In genomic region chr1:36455386-36455785, GRCh38 we compare ENCODE assay signal across 20 cellular contexts. TPM values are rescaled to one million over a fixed set of nuclear protein-coding genes. Genes with fewer than 3 reads are reported as not detected.
DNase-seq lines count a peak whose midpoint lies in the region; ATAC-seq and TF ChIP-seq lines count a peak whose summit lies in the region.
"Had no signal": no experiment of that assay in that cellular context is flagged by ENCODE, and none has a peak within 500 bp of the region (broad histone marks: within the 10 kb centered on the region; RNA-seq: fewer than 3 reads in every experiment).

No MANE protein-coding gene starts in this region.

- intact Hi-C loops in natural killer cell (cut with micrococcal nuclease) (no loop called here), head of caudate nucleus (cut with DNase I) (no loop called here)

- peak overlapping the region; percentile 3 for H3K27ac Mint-ChIP-seq in T-helper 2 cell treated with Interferon-gamma antibody and Interleukin-4, amounts not matched to agents 5 μg/mL and 100 μg/mL, for 36 hours
- H3K27ac Mint-ChIP-seq in natural killer cell treated with Interleukin-12 subunit alpha and Interleukin-12 subunit beta and Interleukin-15 and Interleukin-18, amount 100 ng/mL, for 72 hours, result peak overlapping the region; percentile 13 to 76
- H3K27ac Mint-ChIP-seq in natural killer cell, result no peak overlapping the region
- H3K27ac Mint-ChIP-seq: H9 had no signal

- peaks cover 58% of the 10 kb centered on the region for H3K36me3 Mint-ChIP-seq in T-helper 2 cell treated with Interferon-gamma antibody and Interleukin-4, amounts not matched to agents 5 μg/mL and 100 μg/mL, for 36 hours (ENCODE audit: low read depth)
- H3K36me3 Mint-ChIP-seq in natural killer cell treated with Interleukin-12 subunit alpha and Interleukin-12 subunit beta and Interleukin-15 and Interleukin-18, amount 100 ng/mL, for 72 hours, result peaks cover 21% of the 10 kb centered on the region
- peaks cover 7% of the 10 kb centered on the region for H3K36me3 Mint-ChIP-seq in natural killer cell

- no peak overlapping the region for H3K27ac ChIP-seq in brain microvascular endothelial cell
- H3K27ac ChIP-seq: KMS-11 had no signal

- no peaks in the 10 kb centered on the region for H3K27me3 ChIP-seq in brain microvascular endothelial cell (replicated peaks)
- H3K27me3 ChIP-seq: BE2C had no signal

- no peaks in the 10 kb centered on the region for H3K27me3 Mint-ChIP-seq in T-helper 2 cell treated with Interferon-gamma antibody and Interleukin-4, amounts not matched to agents 5 μg/mL and 100 μg/mL, for 36 hours (ENCODE audit: low read depth)
- no peaks in the 10 kb centered on the region for H3K27me3 Mint-ChIP-seq in natural killer cell treated with Interleukin-12 subunit alpha and Interleukin-12 subunit beta and Interleukin-15 and Interleukin-18, amount 100 ng/mL, for 72 hours
- H3K27me3 Mint-ChIP-seq in natural killer cell (ENCODE audit: low read depth in 2 of 2), result no peaks in the 10 kb centered on the region

- no peak for DNase-seq in T-helper 2 cell treated with Interferon-gamma antibody and Interleukin-4, amounts not matched to agents 5 μg/mL and 100 μg/mL, for 36 hours (ENCODE audit: low spot score)
- DNase-seq in T-helper 2 cell (no peak), natural killer cell (no peak), head of caudate nucleus (peak in 33 of 42 donors; percentile 12 to 79 (median 48)), NCI-H774 (lab: John Stamatoyannopoulos, UW) (no peak), brain microvascular endothelial cell (no peak), NCI-H524 treated with DMSO at 0.1 percent for 48 hours (lab: John Stamatoyannopoulos, UW) (no peak)
- DNase-seq in natural killer cell treated with Interleukin-12 subunit alpha and Interleukin-12 subunit beta and Interleukin-15 and Interleukin-18, amount 100 ng/mL, for 72 hours (ENCODE audit: low spot score), result no peak
- DNase-seq: 8988T; BE2C; CD8-positive, alpha-beta memory T cell; DMS79; H9; NCI-H1436; NCI-H2029; NCI-H2171 treated with DMSO at 0.1 percent for 48 hours; NCI-H446 treated with DMSO at 0.1 percent for 48 hours; NCI-H82 had no signal

- TF ChIP-seq CTCF in natural killer cell (IDR thresholded peaks at IDR 0.05) (no peak), brain microvascular endothelial cell (IDR thresholded peaks at IDR 0.05; ENCODE audit: low read depth, low read length, missing control alignments) (no peak)

- peaks cover 48% of the 10 kb centered on the region for H3K4me1 Mint-ChIP-seq in T-helper 2 cell treated with Interferon-gamma antibody and Interleukin-4, amounts not matched to agents 5 μg/mL and 100 μg/mL, for 36 hours (ENCODE audit: low read depth)
- peaks cover 29 to 40% of the 10 kb centered on the region in 2 donors for H3K4me1 Mint-ChIP-seq in natural killer cell treated with Interleukin-12 subunit alpha and Interleukin-12 subunit beta and Interleukin-15 and Interleukin-18, amount 100 ng/mL, for 72 hours (ENCODE audit: low read depth in 2 of 2)
- peaks cover 6 to 16% of the 10 kb centered on the region in 2 donors for H3K4me1 Mint-ChIP-seq in natural killer cell

- in situ Hi-C loops in brain microvascular endothelial cell (cut with HindIII; ENCODE audit: low pct_ligation_motif_present, low sequenced_read_pairs), result no loop called here

- H3K36me3 ChIP-seq in brain microvascular endothelial cell (replicated peaks), result peaks cover 34% of the 10 kb centered on the region

- H3K4me3 Mint-ChIP-seq in T-helper 2 cell treated with Interferon-gamma antibody and Interleukin-4, amounts not matched to agents 5 μg/mL and 100 μg/mL, for 36 hours, result no peak overlapping the region
- no peak overlapping the region for H3K4me3 Mint-ChIP-seq in natural killer cell treated with Interleukin-12 subunit alpha and Interleukin-12 subunit beta and Interleukin-15 and Interleukin-18, amount 100 ng/mL, for 72 hours
- H3K4me3 Mint-ChIP-seq in natural killer cell, result no peak overlapping the region
- H3K4me3 Mint-ChIP-seq: H9 had no signal

- H3K4me3 ChIP-seq in brain microvascular endothelial cell (ENCODE audit: low read depth, low read length), result no peak overlapping the region

- ATAC-seq in natural killer cell treated with Interleukin-12 subunit alpha and Interleukin-12 subunit beta and Interleukin-15 and Interleukin-18, amount 100 ng/mL, for 72 hours, result no peak
- no peak for ATAC-seq in natural killer cell

- H3K9me3 Mint-ChIP-seq in T-helper 2 cell treated with Interferon-gamma antibody and Interleukin-4, amounts not matched to agents 5 μg/mL and 100 μg/mL, for 36 hours, result no peaks in the 10 kb centered on the region
- H3K9me3 Mint-ChIP-seq in natural killer cell treated with Interleukin-12 subunit alpha and Interleukin-12 subunit beta and Interleukin-15 and Interleukin-18, amount 100 ng/mL, for 72 hours, result no peaks in the 10 kb centered on the region
- no peaks in the 10 kb centered on the region for H3K9me3 Mint-ChIP-seq in natural killer cell
- H3K9me3 Mint-ChIP-seq: CD8-positive, alpha-beta memory T cell; H9 had no signal

RNA-seq across cellular contexts. Expression of gene OSCP1, which starts 5.1 kb away (rescaled TPM):
- total RNA-seq in natural killer cell treated with Interleukin-12 subunit alpha and Interleukin-12 subunit beta and Interleukin-15 and Interleukin-18, amount 100 ng/mL, for 72 hours, result 1 to 10 TPM in 1 of 2 donors, under 1 TPM in 1; 0.59 to 1.2 TPM
- 1 to 10 TPM in 1 of 3 donors, not detected in 2; 2.3 TPM for total RNA-seq in natural killer cell

RNA-seq across cellular contexts. Expression of gene MRPS15, which starts 8.8 kb away (rescaled TPM):
- 100 to 1,000 TPM in 1 of 2 donors, 10 to 100 TPM in 1; 78.8 to 109 TPM for total RNA-seq in natural killer cell treated with Interleukin-12 subunit alpha and Interleukin-12 subunit beta and Interleukin-15 and Interleukin-18, amount 100 ng/mL, for 72 hours
- total RNA-seq in natural killer cell, result 10 to 100 TPM; 28.2 to 38.2 (median 32.0) TPM

RNA-seq across cellular contexts. Expression of gene CSF3R, which starts 27.3 kb away (rescaled TPM):
- total RNA-seq in natural killer cell treated with Interleukin-12 subunit alpha and Interleukin-12 subunit beta and Interleukin-15 and Interleukin-18, amount 100 ng/mL, for 72 hours, result under 1 TPM; 0.64 to 0.78 TPM
- total RNA-seq in natural killer cell, result 10 to 100 TPM in 2 of 3 donors, 1 to 10 TPM in 1; 5.7 to 74.9 (median 11.7) TPM
- total RNA-seq: H9, M059J had no signal

RNA-seq across cellular contexts. Expression of gene LSM10, which starts 57.7 kb away (rescaled TPM):
- 10 to 100 TPM; 56.6 to 58.1 TPM for total RNA-seq in natural killer cell treated with Interleukin-12 subunit alpha and Interleukin-12 subunit beta and Interleukin-15 and Interleukin-18, amount 100 ng/mL, for 72 hours
- total RNA-seq in natural killer cell, result 10 to 100 TPM; 25.2 to 30.4 (median 26.6) TPM

Comparison
In these comparisons a context has a peak if more than half of its experiments do, and no peak if none do; other contexts are left out.
1. H3K27ac Mint-ChIP-seq: peak in T-helper 2 cell treated with Interferon-gamma antibody and Interleukin-4, amounts not matched to agents 5 μg/mL and 100 μg/mL, for 36 hours (single experiment) and natural killer cell treated with Interleukin-12 subunit alpha and Interleukin-12 subunit beta and Interleukin-15 and Interleukin-18, amount 100 ng/mL, for 72 hours (2 of 2); none in natural killer cell (0 of 2).
2. DNase-seq: peak in head of caudate nucleus (33 of 42); none in T-helper 2 cell treated with Interferon-gamma antibody and Interleukin-4, amounts not matched to agents 5 μg/mL and 100 μg/mL, for 36 hours (single experiment), T-helper 2 cell (0 of 5), natural killer cell treated with Interleukin-12 subunit alpha and Interleukin-12 subunit beta and Interleukin-15 and Interleukin-18, amount 100 ng/mL, for 72 hours (single experiment), natural killer cell (single experiment), NCI-H774 (single experiment), brain microvascular endothelial cell (single experiment) and NCI-H524 treated with DMSO at 0.1 percent for 48 hours (single experiment).